ENCODE assay signal across 11 cellular contexts in the genomic region with DNA sequence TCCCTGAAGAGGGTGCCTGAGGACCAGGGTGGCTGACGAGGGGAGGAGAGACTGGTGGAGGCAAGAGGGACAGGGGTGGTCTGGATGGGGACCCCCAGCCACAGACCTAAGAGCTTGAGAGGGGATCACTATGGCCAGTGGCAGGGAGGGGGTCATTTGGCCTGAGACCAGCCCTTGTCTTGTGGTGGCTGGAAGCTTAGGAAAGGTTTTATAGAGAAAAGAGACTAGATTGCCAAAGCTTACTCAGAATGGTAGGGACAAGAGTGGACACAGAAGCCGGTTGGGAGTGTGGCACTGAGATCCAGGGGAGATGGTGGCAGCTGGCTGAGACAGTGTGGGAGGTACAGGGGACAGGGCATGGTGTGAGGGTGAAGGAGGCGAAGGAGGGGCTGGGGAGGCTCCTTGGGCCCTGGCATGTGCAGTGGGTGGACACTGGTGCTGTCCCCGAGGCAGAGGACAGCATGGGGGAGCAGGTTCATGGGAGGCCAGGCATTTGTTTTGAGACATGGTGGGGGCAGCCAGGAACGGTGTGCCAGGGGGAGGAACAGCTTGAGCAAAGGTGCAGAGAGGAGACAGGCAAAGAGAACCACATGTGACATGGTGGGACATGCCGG.
DNase-seq lines count a peak whose midpoint lies in the region; ATAC-seq, FAIRE-seq and TF ChIP-seq lines count a peak whose summit lies in the region.
"Had no signal": no experiment of that assay in that cellular context is flagged by ENCODE, and none has a peak within 500 bp of the region (broad histone marks: within the 10 kb centered on the region; RNA-seq: fewer than 3 reads in every experiment).

No MANE protein-coding gene starts in this region.

- no peak for DNase-seq in T-helper 17 cell
- no peak for DNase-seq in fibroblast of the aortic adventitia (ENCODE audit: low read depth)
- no peak for DNase-seq in trophoblast cell
- no peak for DNase-seq in activated CD4-positive, alpha-beta T cell treated with anti-CD3 and anti-CD28 coated beads for 1 hour
- DNase-seq in GM19239 (ENCODE audit: insufficient read length, low spot score), result no peak
- DNase-seq: activated CD4-positive, CD25-positive, alpha-beta regulatory T cell; NCI-H1105; stimulated activated CD4-positive, alpha-beta T cell treated with anti-CD3 and anti-CD28 coated beads, Interleukin-4, amount 100 ng/mL, for 24 hours had no signal

- peak overlapping the region; percentile 100 for H4K91ac ChIP-seq in trophoblast cell (ENCODE audit: low read depth, low read length)

- peak overlapping the region; percentile 91 for H3K27ac Mint-ChIP-seq in T-helper 17 cell

- H3K79me2 ChIP-seq in trophoblast cell (ENCODE audit: control insufficient read depth, insufficient read depth, low read length, poor library complexity), result peaks cover 37% of the 10 kb centered on the region

- H3K4ac ChIP-seq in trophoblast cell (ENCODE audit: low read depth, low read length), result peak overlapping the region; percentile 85

- H3K18ac ChIP-seq in trophoblast cell (ENCODE audit: low read length), result peak overlapping the region; percentile 86

- H2BK5ac ChIP-seq in trophoblast cell (ENCODE audit: low read depth, low read length, poor library complexity), result peak overlapping the region; percentile 85

- H3K36me3 Mint-ChIP-seq in T-helper 17 cell (ENCODE audit: low read depth), result peaks cover 8% of the 10 kb centered on the region

- no peaks in the 10 kb centered on the region for H3K9me3 ChIP-seq in BLaER1 treated with 17β-estradiol and CSF1 and Interleukin-3, amounts not matched to agents 10 nM and 100 nM (replicated peaks in 1 of 11)
- H3K9me3 ChIP-seq in T-helper 17 cell (ENCODE audit: control insufficient read depth, low read length, poor library complexity, severe bottlenecking) (no peaks in the 10 kb centered on the region), trophoblast cell (ENCODE audit: insufficient read depth, low read depth, low read length) (no peaks in the 10 kb centered on the region)

- H3K4me1 Mint-ChIP-seq in T-helper 17 cell, result peaks cover 40% of the 10 kb centered on the region

- peaks cover 81% of the 10 kb centered on the region for H3K79me1 ChIP-seq in trophoblast cell (ENCODE audit: low read length)

- peak overlapping the region; percentile 78 for H4K8ac ChIP-seq in trophoblast cell (ENCODE audit: low read depth, low read length)

- peak overlapping the region; percentile 63 for H3K14ac ChIP-seq in trophoblast cell (ENCODE audit: low read length)

- no peak for ATAC-seq in T-helper 17 cell
- no peak for ATAC-seq in HG03457 (IDR thresholded peaks at IDR 0.05; ENCODE audit: unreplicated experiment)
- no peak for ATAC-seq in HG03025 (IDR thresholded peaks at IDR 0.05; ENCODE audit: low FRiP score, unreplicated experiment)

- H3K27me3 ChIP-seq in BLaER1 treated with 17β-estradiol and CSF1 and Interleukin-3, amounts not matched to agents 10 nM and 100 nM, result no peaks in the 10 kb centered on the region
- H3K27me3 ChIP-seq in trophoblast cell (ENCODE audit: insufficient read depth, low read length), result no peaks in the 10 kb centered on the region

- no CpG with 5 or more reads among the region's 6 CpGs for WGBS in trophoblast cell (ENCODE audit: extremely low coverage, insufficient coverage, insufficient read length)

- peak overlapping the region; percentile 86 for H2BK120ac ChIP-seq in trophoblast cell (ENCODE audit: insufficient read depth, low read length, poor library complexity)

- H3K4me1 ChIP-seq in BLaER1 treated with 17β-estradiol and CSF1 and Interleukin-3, amounts not matched to agents 10 nM and 100 nM, result peaks cover 53 to 90% (median 69%) of the 10 kb centered on the region in 10 experiments
- H3K4me1 ChIP-seq in trophoblast cell (ENCODE audit: control insufficient read depth in 1 of 2, insufficient read depth in 2 of 2, low read length in 2 of 2), result peaks cover 69 to 73% of the 10 kb centered on the region in 2 experiments

- FAIRE-seq in GM19239 (lab: Jason Lieb, UNC), result no peak

- no peaks in the 10 kb centered on the region for H4K20me1 ChIP-seq in BLaER1 treated with 17β-estradiol and CSF1 and Interleukin-3, amounts not matched to agents 10 nM and 100 nM

- peak overlapping the region; percentile 9 to 93 (median 81); a peak in 20 of 22 replicates for H3K27ac ChIP-seq in BLaER1 treated with 17β-estradiol and CSF1 and Interleukin-3, amounts not matched to agents 10 nM and 100 nM
- peak overlapping the region; percentile 100 for H3K27ac ChIP-seq in trophoblast cell (ENCODE audit: low read depth, low read length)

- peak overlapping the region; percentile 76 for H4K12ac ChIP-seq in trophoblast cell (ENCODE audit: low read depth, low read length)

- H3K4me2 ChIP-seq in BLaER1 treated with 17β-estradiol and CSF1 and Interleukin-3, amounts not matched to agents 10 nM and 100 nM, result peak overlapping the region; percentile 89 to 100 (median 99)
- H3K4me2 ChIP-seq in trophoblast cell (ENCODE audit: low read length), result peak overlapping the region; percentile 63

- peak overlapping the region; percentile 73 for H2BK12ac ChIP-seq in trophoblast cell (ENCODE audit: low read length)

- H3K36me3 ChIP-seq in BLaER1 treated with 17β-estradiol and CSF1 and Interleukin-3, amounts not matched to agents 10 nM and 100 nM, result peaks cover 0 to 37% (median 0%) of the 10 kb centered on the region in 11 experiments; a peak in 3 of 22 replicates
- H3K36me3 ChIP-seq in trophoblast cell (ENCODE audit: control insufficient read depth in 1 of 2, insufficient read depth in 2 of 2, low read length in 2 of 2), result no peaks in the 10 kb centered on the region

- H2AK5ac ChIP-seq in trophoblast cell (ENCODE audit: low read length), result peak overlapping the region; percentile 75

- H3K23ac ChIP-seq in trophoblast cell (ENCODE audit: low read length), result peak overlapping the region; percentile 17

- H3K4me3 ChIP-seq in BLaER1 treated with 17β-estradiol and CSF1 and Interleukin-3, amounts not matched to agents 10 nM and 100 nM, result peak overlapping the region in 6 of 10 experiments; percentile 56 to 72 (median 61); a peak in 12 of 20 replicates
- peak overlapping the region; percentile 83 for H3K4me3 ChIP-seq in fibroblast of the aortic adventitia (ENCODE audit: low read depth, low read length)
- H3K4me3 ChIP-seq in trophoblast cell (ENCODE audit: low read depth, low read length), result no peak overlapping the region

- peak overlapping the region; percentile 46 for H2AFZ ChIP-seq in trophoblast cell (ENCODE audit: insufficient read depth, low read length, poor library complexity)

- H3K4me3 Mint-ChIP-seq in T-helper 17 cell, result peak overlapping the region; percentile 60

- no peak for TF ChIP-seq CTCF in fibroblast of the aortic adventitia (IDR thresholded peaks at IDR 0.05; ENCODE audit: insufficient read depth, low read length)

- H3K9ac ChIP-seq in BLaER1 treated with 17β-estradiol and CSF1 and Interleukin-3, amounts not matched to agents 10 nM and 100 nM, result peak overlapping the region; percentile 36 to 90 (median 80); a peak in 21 of 22 replicates
- H3K9ac ChIP-seq in trophoblast cell (ENCODE audit: low read length), result peak overlapping the region; percentile 34

- H3K27me3 Mint-ChIP-seq in T-helper 17 cell, result no peaks in the 10 kb centered on the region
